In the genomic region with DNA sequence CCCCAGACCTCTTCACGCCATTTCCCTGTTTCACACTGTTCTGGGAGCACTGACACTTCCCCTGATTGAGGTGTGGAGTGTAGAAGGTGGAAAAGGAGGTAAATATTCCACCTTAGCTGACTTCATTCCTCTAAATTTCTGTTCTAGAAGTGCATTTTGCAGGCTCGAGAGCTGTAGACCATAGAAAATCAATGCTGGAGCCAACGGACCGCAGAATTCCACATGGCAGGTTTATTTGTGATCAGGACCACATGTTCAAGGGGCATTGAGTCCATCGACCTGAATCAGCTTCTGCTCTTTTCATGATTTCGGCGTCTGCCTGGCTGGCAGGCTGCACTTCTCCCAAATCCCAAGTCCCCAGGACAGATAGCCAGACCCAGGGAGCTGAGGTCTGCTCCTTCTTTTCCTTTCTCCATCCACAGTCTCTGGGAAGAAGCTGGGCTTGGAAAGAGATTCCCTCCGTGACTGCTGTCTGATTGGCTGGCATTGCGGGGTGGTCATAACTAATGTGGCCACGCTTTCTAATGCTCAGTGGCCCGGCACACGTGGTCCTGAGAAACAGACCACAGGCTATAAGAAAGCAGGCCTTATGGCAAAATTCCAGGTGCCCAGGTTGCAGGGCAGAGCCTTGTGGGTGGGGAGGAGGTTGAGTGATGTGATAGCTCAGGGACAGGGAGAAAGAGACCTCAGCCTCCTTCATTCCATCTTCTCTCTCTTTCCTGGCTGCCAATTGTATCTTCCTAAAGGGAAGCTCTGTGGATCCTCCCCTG, we compare ENCODE assay signal across 23 cellular contexts. TPM values are rescaled to one million over a fixed set of nuclear protein-coding genes. Genes with fewer than 3 reads are reported as not detected.
DNase-seq lines count a peak whose midpoint lies in the region; ATAC-seq, FAIRE-seq and TF ChIP-seq lines count a peak whose summit lies in the region.
"Had no signal": no experiment of that assay in that cellular context is flagged by ENCODE, and none has a peak within 500 bp of the region (broad histone marks: within the 10 kb centered on the region; RNA-seq: fewer than 3 reads in every experiment).

No MANE protein-coding gene starts in this region.

- intact Hi-C loops in thyroid gland (cut with DNase I) = no loop called here

- no peak for FAIRE-seq in D721Med (lab: Jason Lieb, UNC)

- ATAC-seq in T-helper 17 cell = no peak
- no peak for ATAC-seq in HG03045 (IDR thresholded peaks at IDR 0.05; ENCODE audit: unreplicated experiment)
- ATAC-seq: Right ventricle myocardium inferior had no signal

- H3K36me3 ChIP-seq in thyroid gland (no peaks in the 10 kb centered on the region), suprapubic skin (no peaks in the 10 kb centered on the region)
- H3K36me3 ChIP-seq: MG63, Peyer's patch had no signal

- TF ChIP-seq CTCF in nephron (IDR thresholded peaks at IDR 0.05; ENCODE audit: unreplicated experiment in 3 of 3) = no peak
- no peak for TF ChIP-seq CTCF in thyroid gland (IDR thresholded peaks at IDR 0.05)
- TF ChIP-seq CTCF in D721Med (IDR thresholded peaks at IDR 0.05; ENCODE audit: insufficient read depth, missing control alignments) = no peak
- TF ChIP-seq CTCF in suprapubic skin (IDR thresholded peaks at IDR 0.05) = no peak

- H3K27me3 Mint-ChIP-seq in T-helper 17 cell (peaks cover 32% of the 10 kb centered on the region), nephron (ENCODE audit: low read depth) (peaks cover 4% of the 10 kb centered on the region)

- TF ChIP-seq POLR2A in thyroid gland (IDR thresholded peaks at IDR 0.05) (no peak), suprapubic skin (IDR thresholded peaks at IDR 0.05) (no peak)

- no peak overlapping the region for H3K4me3 ChIP-seq in thyroid gland (replicated peaks in 1 of 3)
- no peak overlapping the region for H3K4me3 ChIP-seq in suprapubic skin
- H3K4me3 ChIP-seq: MG63, Peyer's patch, SK-N-MC had no signal

- WGBS in thyroid gland, 2 donors = 64 to 73% methylated on average over 12 of the region's 12 CpGs
- 94% methylated on average over 12 of the region's 12 CpGs for WGBS in suprapubic skin

- peaks cover 13% of the 10 kb centered on the region for H3K4me1 Mint-ChIP-seq in T-helper 17 cell
- H3K4me1 Mint-ChIP-seq in nephron = peaks cover 39% of the 10 kb centered on the region

- H3K4me3 Mint-ChIP-seq in T-helper 17 cell (peak overlapping the region; percentile 15), nephron (peak overlapping the region in 1 of 3 experiments; percentile 35)
- H3K4me3 Mint-ChIP-seq: H9 had no signal

- H3K9me3 ChIP-seq in T-helper 17 cell (ENCODE audit: control insufficient read depth, low read length, poor library complexity, severe bottlenecking) (no peaks in the 10 kb centered on the region), thyroid gland (no peaks in the 10 kb centered on the region), suprapubic skin (peaks cover 3% of the 10 kb centered on the region)
- H3K9me3 ChIP-seq: Peyer's patch had no signal

- peaks cover 24 to 47% of the 10 kb centered on the region in 2 donors for H3K4me1 ChIP-seq in thyroid gland
- peaks cover 20% of the 10 kb centered on the region for H3K4me1 ChIP-seq in suprapubic skin

- H3K27ac Mint-ChIP-seq in T-helper 17 cell (no peak overlapping the region), nephron (peak overlapping the region; percentile 2 to 65 (median 64))
- H3K27ac Mint-ChIP-seq: H9 had no signal

- no peak for TF ChIP-seq EP300 in suprapubic skin (IDR thresholded peaks at IDR 0.05)

- H3K36me3 Mint-ChIP-seq in T-helper 17 cell (ENCODE audit: low read depth) = peaks cover 4% of the 10 kb centered on the region
- H3K36me3 Mint-ChIP-seq in nephron (ENCODE audit: low read depth) = no peaks in the 10 kb centered on the region

- H3K9me3 Mint-ChIP-seq in nephron = peaks cover 17% of the 10 kb centered on the region

- H3K27me3 ChIP-seq in thyroid gland (no peaks in the 10 kb centered on the region), suprapubic skin (no peaks in the 10 kb centered on the region)
- H3K27me3 ChIP-seq: MG63, Peyer's patch had no signal

- H3K27ac ChIP-seq in thyroid gland = peak overlapping the region in 1 of 3 donors; percentile 47
- H3K27ac ChIP-seq in suprapubic skin = no peak overlapping the region
- H3K27ac ChIP-seq: 22Rv1, HL-60, Peyer's patch, SK-N-MC had no signal

- DNase-seq in NCI-H524 (lab: John Stamatoyannopoulos, UW) = peak; percentile 32 to 47
- DNase-seq in NCI-H524 treated with DMSO at 0.1 percent for 48 hours (lab: John Stamatoyannopoulos, UW) = no peak
- no peak for DNase-seq in T-helper 17 cell
- peak; percentile 37 to 42 for DNase-seq in thyroid gland
- DNase-seq in D721Med (ENCODE audit: insufficient read length, low spot score) = no peak
- no peak for DNase-seq in suprapubic skin (ENCODE audit: low spot score in 2 of 2)
- DNase-seq: AML-193; DMS153; GF-D8; H9; IMR-90; MG63; NCI-H1048; NCI-H1436; NCI-H2029 treated with DMSO at 0.1 percent for 48 hours; NK-92 treated with Interleukin-12 subunit alpha and Interleukin-12 subunit beta, amount 100 ng/mL, for 24 hours had no signal

RNA-seq across cellular contexts. Expression of gene SH3PXD2B, which starts 5.3 kb away (rescaled TPM):
- under 1 TPM; 0.12 to 0.21 TPM for total RNA-seq in T-helper 17 cell
- total RNA-seq in thyroid gland = 10 to 100 TPM; 13.7 to 27.1 (median 21.1) TPM
- 10 to 100 TPM; 29.1 to 42.1 (median 31.3) TPM for total RNA-seq in suprapubic skin

Comparison
In these comparisons a context has a peak if more than half of its experiments do, and no peak if none do; other contexts are left out.
1. DNase-seq: peak in NCI-H524 (2 of 2) and thyroid gland (2 of 2); none in NCI-H524 treated with DMSO at 0.1 percent for 48 hours (single experiment), T-helper 17 cell (0 of 3), D721Med (single experiment) and suprapubic skin (0 of 2).
2. RNA of gene SH3PXD2B, which starts 5.3 kb away (total RNA-seq): 29.1 to 42.1 TPM in suprapubic skin and 13.7 to 27.1 TPM in thyroid gland; 0.12 to 0.21 TPM in T-helper 17 cell; every median in the first group is over 10 times any median in the second.